In genomic region chr5:78547731-78548189, GRCh38 we compare ENCODE assay signal across 10 cellular contexts.
DNase-seq lines count a peak whose midpoint lies in the region; ATAC-seq, FAIRE-seq and TF ChIP-seq lines count a peak whose summit lies in the region.
"Had no signal": no experiment of that assay in that cellular context is flagged by ENCODE, and none has a peak within 500 bp of the region (broad histone marks: within the 10 kb centered on the region; RNA-seq: fewer than 3 reads in every experiment).

No MANE protein-coding gene starts in this region.

- H2BK5ac ChIP-seq in mesenchymal stem cell (ENCODE audit: low read depth, low read length, poor library complexity, severe bottlenecking) = no peak overlapping the region

- H3K23ac ChIP-seq in mesenchymal stem cell (ENCODE audit: low read length in 2 of 2) = no peak overlapping the region

- TF ChIP-seq CTCF in upper lobe of left lung (IDR thresholded peaks at IDR 0.05) = no peak

- no peak for TF ChIP-seq EP300 in upper lobe of left lung (IDR thresholded peaks at IDR 0.05)

- H3K4me3 Mint-ChIP-seq in dendritic cell treated with granulocyte-macrophage colony-stimulating factor and Interleukin-4, amounts not matched to agents 40 ng/mL and 50 ng/mL, for 4 days = peak overlapping the region; percentile 71
- H3K4me3 Mint-ChIP-seq: brain had no signal

- H3K4me1 ChIP-seq in mesenchymal stem cell (ENCODE audit: control insufficient read depth, insufficient read depth, low read depth, low read length) = peaks cover 13% of the 10 kb centered on the region
- H3K4me1 ChIP-seq in upper lobe of left lung = peaks cover 6 to 25% (median 11%) of the 10 kb centered on the region in 4 donors
- no peaks in the 10 kb centered on the region for H3K4me1 ChIP-seq in small intestine (ENCODE audit: control insufficient read depth in 2 of 2, insufficient read depth in 1 of 2, low read depth in 1 of 2, low read length in 1 of 2)

- H2BK15ac ChIP-seq in mesenchymal stem cell (ENCODE audit: low read depth, poor library complexity, severe bottlenecking) = no peak overlapping the region

- H3K4ac ChIP-seq in mesenchymal stem cell (ENCODE audit: low read depth in 1 of 2, low read length in 2 of 2) = peak overlapping the region in 1 of 2 experiments; percentile 71

- FAIRE-seq in small intestine (lab: Jason Lieb, UNC) = no peak

- intact Hi-C loops in dendritic cell treated with granulocyte-macrophage colony-stimulating factor and Interleukin-4, amounts not matched to agents 40 ng/mL and 50 ng/mL, for 4 days (cut with micrococcal nuclease) = no loop called here

- no peaks in the 10 kb centered on the region for H3K27me3 Mint-ChIP-seq in dendritic cell treated with granulocyte-macrophage colony-stimulating factor and Interleukin-4, amounts not matched to agents 40 ng/mL and 50 ng/mL, for 4 days

- H3K4me2 ChIP-seq in mesenchymal stem cell (ENCODE audit: low read length, poor library complexity, severe bottlenecking) = peak overlapping the region; percentile 8

- H3K36me3 ChIP-seq in MG63 (no peaks in the 10 kb centered on the region; the same call in 1 of the 2 replicates), mesenchymal stem cell (ENCODE audit: control insufficient read depth in 1 of 2, insufficient read depth in 2 of 2, low read depth in 1 of 2, low read length in 2 of 2) (peaks cover 3 to 5% of the 10 kb centered on the region in 2 experiments), upper lobe of left lung (no peaks in the 10 kb centered on the region), small intestine (ENCODE audit: control insufficient read depth in 2 of 2, insufficient read depth in 2 of 2, low read length in 2 of 2) (no peaks in the 10 kb centered on the region)

- H3K4me1 Mint-ChIP-seq in dendritic cell treated with granulocyte-macrophage colony-stimulating factor and Interleukin-4, amounts not matched to agents 40 ng/mL and 50 ng/mL, for 4 days (ENCODE audit: low read depth) = peaks cover 95% of the 10 kb centered on the region

- no peaks in the 10 kb centered on the region for H3K9me3 Mint-ChIP-seq in dendritic cell treated with granulocyte-macrophage colony-stimulating factor and Interleukin-4, amounts not matched to agents 40 ng/mL and 50 ng/mL, for 4 days

- WGBS in mesenchymal stem cell = 63% methylated on average over 14 of the region's 14 CpGs
- WGBS in upper lobe of left lung, 2 donors = 83 to 84% methylated on average over 14 of the region's 14 CpGs
- WGBS in small intestine, 3 donors = 55 to 80% (median 79%) methylated on average over 14 of the region's 14 CpGs

- peak overlapping the region; percentile 82 for H3K9ac ChIP-seq in mesenchymal stem cell (ENCODE audit: low read length)

- ATAC-seq in upper lobe of left lung (ENCODE audit: low FRiP score in 2 of 2) (peak; percentile 54 to 87), GM21526 (IDR thresholded peaks at IDR 0.05; ENCODE audit: low FRiP score, unreplicated experiment) (no peak), HG03095 (IDR thresholded peaks at IDR 0.05; ENCODE audit: unreplicated experiment) (no peak)

- H2AK5ac ChIP-seq in mesenchymal stem cell (ENCODE audit: low read length, severe bottlenecking) = no peak overlapping the region

- H3K4me3 ChIP-seq in MG63 (no peak overlapping the region), mesenchymal stem cell (ENCODE audit: insufficient read depth in 1 of 2, low read depth in 1 of 2, low read length in 2 of 2) (peak overlapping the region in 1 of 2 experiments; percentile 21), upper lobe of left lung (no peak overlapping the region), small intestine (ENCODE audit: low read depth in 1 of 2, low read length in 2 of 2) (no peak overlapping the region)

- no peak overlapping the region for H2AFZ ChIP-seq in mesenchymal stem cell (ENCODE audit: low read depth, low read length)

- H3K27ac Mint-ChIP-seq in dendritic cell treated with granulocyte-macrophage colony-stimulating factor and Interleukin-4, amounts not matched to agents 40 ng/mL and 50 ng/mL, for 4 days = peak overlapping the region; percentile 91

- H3K36me3 Mint-ChIP-seq in dendritic cell treated with granulocyte-macrophage colony-stimulating factor and Interleukin-4, amounts not matched to agents 40 ng/mL and 50 ng/mL, for 4 days (ENCODE audit: low read depth) = peaks cover 48% of the 10 kb centered on the region

- no peak overlapping the region for H2BK120ac ChIP-seq in mesenchymal stem cell (ENCODE audit: low read depth, low read length)

- peaks cover 15% of the 10 kb centered on the region for H3K79me1 ChIP-seq in mesenchymal stem cell (replicated peaks; ENCODE audit: low read length, poor library complexity, severe bottlenecking)

- DNase-seq in MG63 (peak; percentile 87), mesenchymal stem cell (peak; percentile 94), upper lobe of left lung (no peak), small intestine (no peak)
- DNase-seq in effector CD4-positive, alpha-beta T cell = no peak
- DNase-seq: NCI-H1930 had no signal

- peak overlapping the region; percentile 21 for H4K8ac ChIP-seq in mesenchymal stem cell (ENCODE audit: low read length)

- no peak overlapping the region for H3K14ac ChIP-seq in mesenchymal stem cell (ENCODE audit: low read length in 2 of 2)

- H3K9me3 ChIP-seq in MG63 (no peaks in the 10 kb centered on the region), mesenchymal stem cell (ENCODE audit: control insufficient read depth, low read length) (no peaks in the 10 kb centered on the region), upper lobe of left lung (no peaks in the 10 kb centered on the region), small intestine (ENCODE audit: control insufficient read depth, low read depth) (no peaks in the 10 kb centered on the region)

- TF ChIP-seq POLR2A in upper lobe of left lung (IDR thresholded peaks at IDR 0.05) = no peak

- H3K27me3 ChIP-seq in MG63 = no peaks in the 10 kb centered on the region
- H3K27me3 ChIP-seq in mesenchymal stem cell (ENCODE audit: control insufficient read depth in 1 of 2, insufficient read depth in 1 of 2, low read length in 2 of 2) = no peaks in the 10 kb centered on the region
- H3K27me3 ChIP-seq in upper lobe of left lung = no peaks in the 10 kb centered on the region
- no peaks in the 10 kb centered on the region for H3K27me3 ChIP-seq in small intestine (ENCODE audit: control insufficient read depth in 2 of 2, insufficient read depth in 2 of 2, low read length in 2 of 2)

- peak overlapping the region; percentile 7 for H3K27ac ChIP-seq in mesenchymal stem cell (ENCODE audit: low read length, poor library complexity, severe bottlenecking)
- peak overlapping the region; percentile 65 to 73 (median 72) for H3K27ac ChIP-seq in upper lobe of left lung
- H3K27ac ChIP-seq in small intestine (ENCODE audit: low read depth in 1 of 2, low read length in 1 of 2) = peak overlapping the region in 1 of 2 donors; percentile 85

- H3K18ac ChIP-seq in mesenchymal stem cell (ENCODE audit: low read depth in 1 of 2, low read length in 2 of 2) = peak overlapping the region; percentile 67 to 83

- H4K91ac ChIP-seq in mesenchymal stem cell (ENCODE audit: low read length) = peak overlapping the region; percentile 87

- H2BK12ac ChIP-seq in mesenchymal stem cell (ENCODE audit: low read length in 2 of 2) = peak overlapping the region; percentile 34 to 66

Comparison
In these comparisons a context has a peak if more than half of its experiments do, and no peak if none do; other contexts are left out.
1. DNase-seq: peak in MG63 (single experiment) and mesenchymal stem cell (single experiment); none in upper lobe of left lung (0 of 2), small intestine (single experiment) and effector CD4-positive, alpha-beta T cell (single experiment).
2. ATAC-seq: peak in upper lobe of left lung (2 of 2); none in GM21526 (single experiment) and HG03095 (single experiment).